Comparison of ENCODE assay signal across 8 cellular contexts in genomic region chr20:50794181-50794845, GRCh38. TPM values are rescaled to one million over a fixed set of nuclear protein-coding genes. Genes with fewer than 3 reads are reported as not detected.
DNase-seq lines count a peak whose midpoint lies in the region; ATAC-seq and TF ChIP-seq lines count a peak whose summit lies in the region.

No MANE protein-coding gene starts in this region.

- H3K9me3 Mint-ChIP-seq in activated T-cell treated with anti-CD3 and anti-CD28 coated beads, Interleukin-2, amount 50 U/mL, for 24 hours = no peaks in the 10 kb centered on the region

- peak overlapping the region; percentile 39 for H3K27ac ChIP-seq in effector memory CD4-positive, alpha-beta T cell (ENCODE audit: insufficient read depth, low read length, poor library complexity, severe bottlenecking)
- peak overlapping the region; percentile 10 to 42 for H3K27ac ChIP-seq in ovary

- no peak for TF ChIP-seq POLR2A in ovary (IDR thresholded peaks at IDR 0.05)

- no peaks in the 10 kb centered on the region for H3F3A ChIP-seq in Loucy (ENCODE audit: low read depth)

- H3K4me1 ChIP-seq in Loucy (ENCODE audit: insufficient read depth, low read length, poor library complexity, severe bottlenecking) = peaks cover 8% of the 10 kb centered on the region
- peaks cover 15% of the 10 kb centered on the region for H3K4me1 ChIP-seq in effector memory CD4-positive, alpha-beta T cell (ENCODE audit: control insufficient read depth, insufficient read depth, low read length, poor library complexity, severe bottlenecking)
- peaks cover 3% of the 10 kb centered on the region for H3K4me1 ChIP-seq in ovary (ENCODE audit: insufficient read depth)

- H2AFZ ChIP-seq in Loucy (ENCODE audit: low read length) = peak overlapping the region; percentile 72

- no peaks in the 10 kb centered on the region for H3K9me2 ChIP-seq in Loucy (replicated peaks; ENCODE audit: low read depth, low read length)

- no peak for ATAC-seq in HG02870 (IDR thresholded peaks at IDR 0.05; ENCODE audit: unreplicated experiment)

- H3K27me3 Mint-ChIP-seq in activated T-cell treated with anti-CD3 and anti-CD28 coated beads, Interleukin-2, amount 50 U/mL, for 24 hours = no peaks in the 10 kb centered on the region

- H3K4me3 ChIP-seq in Loucy (ENCODE audit: low read length, poor library complexity, severe bottlenecking) (peak overlapping the region; percentile 98), ovary (peak overlapping the region; percentile 76)
- peak overlapping the region; percentile 99 for H3K4me3 ChIP-seq in effector memory CD4-positive, alpha-beta T cell (ENCODE audit: insufficient read depth, low read depth, low read length, poor library complexity, severe bottlenecking)

- no peak for DNase-seq in activated T-cell treated with anti-CD3 and anti-CD28 coated beads, Interleukin-2, amount 50 U/mL, for 24 hours
- no peak for DNase-seq in activated T-cell treated with anti-CD3 and anti-CD28 coated beads for 4 hours
- no peak for DNase-seq in effector memory CD4-positive, alpha-beta T cell
- peak in 2 of 5 donors; percentile 43 to 45 for DNase-seq in ovary
- no peak for DNase-seq in central memory CD4-positive, alpha-beta T cell
- DNase-seq in SIG-M5 (lab: John Stamatoyannopoulos, UW) = no peak

- H3K27me3 ChIP-seq in Loucy (ENCODE audit: insufficient read depth, low read length, poor library complexity, severe bottlenecking) (no peaks in the 10 kb centered on the region), ovary (no peaks in the 10 kb centered on the region)
- no peaks in the 10 kb centered on the region for H3K27me3 ChIP-seq in effector memory CD4-positive, alpha-beta T cell (replicated peaks; ENCODE audit: control insufficient read depth, insufficient read depth, low read length, poor library complexity, severe bottlenecking)

- no peaks in the 10 kb centered on the region for H3K9me3 ChIP-seq in Loucy (ENCODE audit: insufficient read depth, low read depth, low read length)
- H3K9me3 ChIP-seq in effector memory CD4-positive, alpha-beta T cell (ENCODE audit: control insufficient read depth, low read length) = no peaks in the 10 kb centered on the region
- no peaks in the 10 kb centered on the region for H3K9me3 ChIP-seq in ovary

- intact Hi-C loops in ovary (cut with DNase I) = loop anchor here in 3 of 4 donors (2.0 to 10.0 kb wide), 2 partner anchors 130 to 136 kb away; partner anchors contain the start of gene ADNP (in 2 of the 3)

- H3K79me2 ChIP-seq in Loucy (ENCODE audit: insufficient read depth, low read length) = no peaks in the 10 kb centered on the region

- no peaks in the 10 kb centered on the region for H3K36me3 ChIP-seq in Loucy (ENCODE audit: insufficient read depth, low read length)
- no peaks in the 10 kb centered on the region for H3K36me3 ChIP-seq in effector memory CD4-positive, alpha-beta T cell (ENCODE audit: control insufficient read depth, insufficient read depth, low read length)
- no peaks in the 10 kb centered on the region for H3K36me3 ChIP-seq in ovary

- 11 to 17% (median 12%) methylated on average over 35 of the region's 35 CpGs for WGBS in ovary, 3 donors

- TF ChIP-seq CTCF in Loucy (conservative IDR thresholded peaks at IDR 0.05; ENCODE audit: low read length) (no peak), ovary (IDR thresholded peaks at IDR 0.05) (no peak)

- peak overlapping the region; percentile 65 for H3K4me2 ChIP-seq in Loucy (ENCODE audit: low read depth, low read length, poor library complexity, severe bottlenecking)

- peak overlapping the region; percentile 63 for H3K27ac Mint-ChIP-seq in activated T-cell treated with anti-CD3 and anti-CD28 coated beads, Interleukin-2, amount 50 U/mL, for 24 hours

- H3K4me1 Mint-ChIP-seq in activated T-cell treated with anti-CD3 and anti-CD28 coated beads, Interleukin-2, amount 50 U/mL, for 24 hours (ENCODE audit: low read depth) = peaks cover 26% of the 10 kb centered on the region

- H3K36me3 Mint-ChIP-seq in activated T-cell treated with anti-CD3 and anti-CD28 coated beads, Interleukin-2, amount 50 U/mL, for 24 hours (ENCODE audit: low read depth) = peaks cover 3% of the 10 kb centered on the region

- H4K20me1 ChIP-seq in Loucy (ENCODE audit: insufficient read depth, low read length, poor library complexity, severe bottlenecking) = no peaks in the 10 kb centered on the region

- H3K4me3 Mint-ChIP-seq in activated T-cell treated with anti-CD3 and anti-CD28 coated beads, Interleukin-2, amount 50 U/mL, for 24 hours = peak overlapping the region; percentile 68

- no peak for TF ChIP-seq EP300 in ovary (IDR thresholded peaks at IDR 0.05)

- H3K9ac ChIP-seq in Loucy (ENCODE audit: low read depth, low read length, poor library complexity, severe bottlenecking) = no peak overlapping the region

RNA-seq across cellular contexts. Expression of gene BCAS4, which starts 0.5 kb away (rescaled TPM):
- total RNA-seq in ovary = 1 to 10 TPM; 2.0 to 9.1 (median 3.3) TPM
- polyA plus RNA-seq in ovary = 1 to 10 TPM; 2.6 to 2.7 TPM
